In the genomic region with DNA sequence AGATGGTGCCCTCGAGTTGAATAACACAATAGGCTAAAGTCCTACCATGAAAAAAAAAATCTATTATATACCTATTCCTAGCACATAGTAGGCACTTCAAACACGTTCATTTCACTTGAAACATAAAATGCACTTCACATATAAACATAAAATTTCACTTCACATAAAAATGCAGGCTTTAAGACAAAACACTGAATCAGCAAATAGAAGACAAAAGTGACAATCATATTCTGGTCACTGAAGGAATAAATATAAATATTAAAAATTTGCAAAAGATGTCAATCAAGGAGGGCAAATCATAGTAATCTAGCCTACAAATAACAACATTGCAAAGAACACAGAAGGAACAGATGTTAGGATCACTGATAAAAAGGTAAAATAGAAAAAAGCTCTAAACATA, we compare ENCODE assay signal across 29 cellular contexts.
"Had no signal": no experiment of that assay in that cellular context is flagged by ENCODE, and none has a peak within 500 bp of the region (broad histone marks: within the 10 kb centered on the region; RNA-seq: fewer than 3 reads in every experiment).

No MANE protein-coding gene starts in this region.

- H3K4me3 Mint-ChIP-seq: stimulated activated effector memory CD8-positive, alpha-beta T cell treated with anti-CD3 and anti-CD28 coated beads, Interleukin-12 subunit alpha, Interleukin-12 subunit beta, amount 100 ng/mL, for 72 hours; stimulated activated memory B cell treated with anti-CD40 and anti-IgM and Interleukin-4, amounts not matched to agents 10 μg/mL and 1 μg/mL and 100 μg/mL, for 72 hours; stimulated activated naive B cell treated with anti-CD40 and anti-IgM and Interleukin-4, amounts not matched to agents 10 μg/mL and 1 μg/mL and 100 μg/mL, for 72 hours; stimulated activated naive CD8-positive, alpha-beta T cell treated with anti-CD3 and anti-CD28 coated beads, Interleukin-15, amount 100 ng/mL, for 72 hours; stimulated activated naive CD8-positive, alpha-beta T cell treated with anti-CD3 and anti-CD28 coated beads, Interleukin-15, Interleukin-2, amounts not matched to agents 100 ng/mL and 50 ng/mL, for 24 hours; type B pancreatic cell had no signal

- H3K4me1 ChIP-seq: stomach, suprapubic skin, testis, thyroid gland, tibial artery, tibial nerve, transverse colon, upper lobe of left lung, upper lobe of right lung, uterus, vagina had no signal

- H3K4me1 Mint-ChIP-seq: stimulated activated effector memory CD8-positive, alpha-beta T cell treated with anti-CD3 and anti-CD28 coated beads, Interleukin-12 subunit alpha, Interleukin-12 subunit beta, amount 100 ng/mL, for 72 hours; stimulated activated memory B cell treated with anti-CD40 and anti-IgM and Interleukin-4, amounts not matched to agents 10 μg/mL and 1 μg/mL and 100 μg/mL, for 72 hours; stimulated activated naive B cell treated with anti-CD40 and anti-IgM and Interleukin-4, amounts not matched to agents 10 μg/mL and 1 μg/mL and 100 μg/mL, for 72 hours; stimulated activated naive CD8-positive, alpha-beta T cell treated with anti-CD3 and anti-CD28 coated beads, Interleukin-15, amount 100 ng/mL, for 72 hours had no signal

- H3K27me3 ChIP-seq: stomach, suprapubic skin, testis, thyroid gland, tibial artery, tibial nerve, transverse colon, upper lobe of left lung, upper lobe of right lung, uterus, vagina had no signal

- FAIRE-seq: urothelium cell line had no signal

- H3K27ac Mint-ChIP-seq: stimulated activated effector memory CD8-positive, alpha-beta T cell treated with anti-CD3 and anti-CD28 coated beads, Interleukin-12 subunit alpha, Interleukin-12 subunit beta, amount 100 ng/mL, for 72 hours; stimulated activated memory B cell treated with anti-CD40 and anti-IgM and Interleukin-4, amounts not matched to agents 10 μg/mL and 1 μg/mL and 100 μg/mL, for 72 hours; stimulated activated naive B cell treated with anti-CD40 and anti-IgM and Interleukin-4, amounts not matched to agents 10 μg/mL and 1 μg/mL and 100 μg/mL, for 72 hours; stimulated activated naive CD8-positive, alpha-beta T cell treated with anti-CD3 and anti-CD28 coated beads, Interleukin-15, amount 100 ng/mL, for 72 hours; stimulated activated naive CD8-positive, alpha-beta T cell treated with anti-CD3 and anti-CD28 coated beads, Interleukin-15, Interleukin-2, amounts not matched to agents 100 ng/mL and 50 ng/mL, for 24 hours; type B pancreatic cell had no signal

- H3K36me3 ChIP-seq: stomach, suprapubic skin, thoracic aorta, thyroid gland, tibial artery, tibial nerve, transverse colon, upper lobe of left lung, upper lobe of right lung, uterus, vagina had no signal

- ATAC-seq: stimulated activated effector memory CD8-positive, alpha-beta T cell treated with anti-CD3 and anti-CD28 coated beads, Interleukin-12 subunit alpha, Interleukin-12 subunit beta, amount 100 ng/mL, for 72 hours; stimulated activated memory B cell treated with anti-CD40 and anti-IgM and Interleukin-4, amounts not matched to agents 10 μg/mL and 1 μg/mL and 100 μg/mL, for 72 hours; stimulated activated naive B cell treated with anti-CD40 and anti-IgM and Interleukin-4, amounts not matched to agents 10 μg/mL and 1 μg/mL and 100 μg/mL, for 72 hours; stimulated activated naive CD8-positive, alpha-beta T cell treated with anti-CD3 and anti-CD28 coated beads, Interleukin-15, amount 100 ng/mL, for 72 hours; stimulated activated naive CD8-positive, alpha-beta T cell treated with anti-CD3 and anti-CD28 coated beads, Interleukin-15, Interleukin-2, amounts not matched to agents 100 U/mL and 50 U/mL, for 24 hours; upper lobe of right lung had no signal

- H3K9me3 ChIP-seq: stomach, suprapubic skin, testis, thoracic aorta, thyroid gland, tibial artery, tibial nerve, transverse colon, upper lobe of left lung, upper lobe of right lung, uterus, vagina had no signal

- H3K27ac ChIP-seq: stomach, suprapubic skin, testis, thoracic aorta, thyroid gland, tibial artery, tibial nerve, transverse colon, upper lobe of left lung, upper lobe of right lung, uterus, vagina had no signal

- DNase-seq: stimulated activated CD4-positive, alpha-beta T cell treated with anti-CD3 and anti-CD28 coated beads, Interleukin-2, amount 100 ng/mL, for 48 hours; stimulated activated CD4-positive, alpha-beta T cell treated with anti-CD3 and anti-CD28 coated beads, Interleukin-4, amount 100 ng/mL, for 1 hour; stimulated activated CD4-positive, alpha-beta T cell treated with anti-CD3 and anti-CD28 coated beads, Interleukin-4, amount 100 ng/mL, for 24 hours; stimulated activated CD4-positive, alpha-beta T cell treated with anti-CD3 and anti-CD28 coated beads, Interleukin-4, amount 100 ng/mL, for 4 hours; stimulated activated CD8-positive, alpha-beta memory T cell treated with anti-CD3 and anti-CD28 coated beads, Interleukin-4, amount 100 ng/mL, for 48 hours; stimulated activated naive B cell treated with anti-CD40 and anti-IgM and Interleukin-4, amounts not matched to agents 10 μg/mL and 1 μg/mL and 100 μg/mL, for 72 hours; stimulated activated naive CD4-positive, alpha-beta T cell; stimulated activated naive CD4-positive, alpha-beta T cell treated with Interleukin-2 at 50 U/mL for 16 hours; stimulated activated naive CD8-positive, alpha-beta T cell treated with anti-CD3 and anti-CD28 coated beads, Interleukin-15, amount 100 ng/mL, for 72 hours; stimulated activated naive CD8-positive, alpha-beta T cell treated with anti-CD3 and anti-CD28 coated beads, Interleukin-15, Interleukin-2, amounts not matched to agents 100 U/mL and 50 U/mL, for 24 hours; stomach; substantia nigra; testis; thyroid gland; tibial artery; transverse colon; trophoblast cell; upper lobe of left lung; upper lobe of right lung; uterus had no signal

- H3K4me3 ChIP-seq: stomach, suprapubic skin, testis, thoracic aorta, thyroid gland, tibial artery, tibial nerve, transverse colon, upper lobe of left lung, upper lobe of right lung, uterus, vagina had no signal

- H3K36me3 Mint-ChIP-seq: stimulated activated effector memory CD8-positive, alpha-beta T cell treated with anti-CD3 and anti-CD28 coated beads, Interleukin-12 subunit alpha, Interleukin-12 subunit beta, amount 100 ng/mL, for 72 hours; stimulated activated memory B cell treated with anti-CD40 and anti-IgM and Interleukin-4, amounts not matched to agents 10 μg/mL and 1 μg/mL and 100 μg/mL, for 72 hours; stimulated activated naive B cell treated with anti-CD40 and anti-IgM and Interleukin-4, amounts not matched to agents 10 μg/mL and 1 μg/mL and 100 μg/mL, for 72 hours; type B pancreatic cell had no signal

- H3K9me3 Mint-ChIP-seq: stimulated activated effector memory CD8-positive, alpha-beta T cell treated with anti-CD3 and anti-CD28 coated beads, Interleukin-12 subunit alpha, Interleukin-12 subunit beta, amount 100 ng/mL, for 72 hours; type B pancreatic cell had no signal
